10 cellular contexts compared by ENCODE assay signal in the genomic region with DNA sequence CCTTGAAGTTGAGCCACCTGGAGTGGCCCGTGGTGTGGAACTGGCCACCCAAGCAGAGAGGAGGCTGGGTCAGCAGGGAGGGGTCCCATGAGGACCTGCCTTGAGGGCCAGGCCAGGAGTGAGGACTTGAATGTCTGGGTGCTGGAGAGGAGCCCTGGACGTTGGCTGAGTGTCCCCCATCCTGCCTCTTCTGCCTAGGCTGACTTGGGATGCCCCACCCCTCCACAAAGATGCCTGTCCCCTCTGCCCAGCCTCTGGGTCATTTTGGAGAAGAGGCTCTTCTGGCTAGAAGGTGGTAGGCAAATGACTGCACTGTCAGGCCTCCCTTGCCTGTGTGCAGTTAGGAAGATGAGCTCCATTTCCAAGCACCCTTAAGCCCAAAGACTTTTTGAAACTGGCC. TPM values are rescaled to one million over a fixed set of nuclear protein-coding genes. Genes with fewer than 3 reads are reported as not detected.
DNase-seq lines count a peak whose midpoint lies in the region; ATAC-seq and TF ChIP-seq lines count a peak whose summit lies in the region.
"Had no signal": no experiment of that assay in that cellular context is flagged by ENCODE, and none has a peak within 500 bp of the region (broad histone marks: within the 10 kb centered on the region; RNA-seq: fewer than 3 reads in every experiment).

No MANE protein-coding gene starts in this region.

- H4K20me1 ChIP-seq in DOHH2 (ENCODE audit: control insufficient read depth, insufficient read depth, low read depth, low read length) = peaks cover 17% of the 10 kb centered on the region; the same call in 1 of the 2 replicates
- no peaks in the 10 kb centered on the region for H4K20me1 ChIP-seq in MM.1S (ENCODE audit: insufficient read depth, low read length)

- TF ChIP-seq CTCF in DOHH2 (IDR thresholded peaks at IDR 0.05; ENCODE audit: low read depth, low read length, poor library complexity, severe bottlenecking) (no peak), epithelial cell of proximal tubule (conservative IDR thresholded peaks at IDR 0.05; ENCODE audit: low read depth, low read length) (no peak), gastrocnemius medialis (IDR thresholded peaks at IDR 0.05 in 4 of 5, conservative IDR thresholded peaks at IDR 0.05 in 1 of 5) (no peak), MM.1S (IDR thresholded peaks at IDR 0.05; ENCODE audit: low read length) (no peak)

- in situ Hi-C loops in gastrocnemius medialis (cut with MboI; ENCODE audit: low sequenced_read_pairs in 4 of 4) = loop anchor here in 2 of 4 donors (25.0 kb wide), 1 partner anchor 159 kb away; the partner anchor contains the start of gene IQCN (in 2 of the 2)

- intact Hi-C loops in gastrocnemius medialis (cut with DNase I; ENCODE audit: low total_unique reads) = no loop called here

- TF ChIP-seq POLR2A in gastrocnemius medialis (IDR thresholded peaks at IDR 0.05) = no peak

- H3K4me2 ChIP-seq in DOHH2 (ENCODE audit: low read length) = peak overlapping the region; percentile 79
- no peak overlapping the region for H3K4me2 ChIP-seq in MM.1S (ENCODE audit: low read depth, low read length)

- H3K9me3 ChIP-seq in DOHH2 (ENCODE audit: control insufficient read depth, insufficient read depth, low read length) = no peaks in the 10 kb centered on the region
- no peaks in the 10 kb centered on the region for H3K9me3 ChIP-seq in SK-N-MC (ENCODE audit: low read depth, low read length)
- no peaks in the 10 kb centered on the region for H3K9me3 ChIP-seq in gastrocnemius medialis
- no peaks in the 10 kb centered on the region for H3K9me3 ChIP-seq in MM.1S (replicated peaks; ENCODE audit: insufficient read depth, low read length)

- peak overlapping the region; percentile 90 for H3K4me3 ChIP-seq in DOHH2 (ENCODE audit: low read length)
- peak overlapping the region; percentile 87 for H3K4me3 ChIP-seq in SK-N-MC
- H3K4me3 ChIP-seq in epithelial cell of proximal tubule (ENCODE audit: low read depth, low read length) = peak overlapping the region; percentile 75
- H3K4me3 ChIP-seq in gastrocnemius medialis = peak overlapping the region in 1 of 4 donors; percentile 62
- H3K4me3 ChIP-seq in MM.1S (ENCODE audit: low read length) = no peak overlapping the region

- H3K79me2 ChIP-seq in DOHH2 (ENCODE audit: control insufficient read depth, low read length) (peaks cover 65% of the 10 kb centered on the region), MM.1S (ENCODE audit: low read length) (no peaks in the 10 kb centered on the region)

- ATAC-seq in gastrocnemius medialis (no peak), GM21360 (IDR thresholded peaks at IDR 0.05; ENCODE audit: unreplicated experiment) (no peak)

- H3K4me1 ChIP-seq in DOHH2 (ENCODE audit: control insufficient read depth, low read length) (peaks cover 86% of the 10 kb centered on the region), gastrocnemius medialis (peaks cover 22 to 70% of the 10 kb centered on the region in 2 donors), MM.1S (ENCODE audit: low read length) (peaks cover 6% of the 10 kb centered on the region)

- H3K27ac ChIP-seq in DOHH2 (ENCODE audit: low read depth, low read length) = peak overlapping the region; percentile 87
- peak overlapping the region; percentile 46; the same call in 1 of the 2 replicates for H3K27ac ChIP-seq in SK-N-MC
- H3K27ac ChIP-seq in gastrocnemius medialis = peak overlapping the region; percentile 58 to 92 (median 84)
- no peak overlapping the region for H3K27ac ChIP-seq in MM.1S (ENCODE audit: low read length)

- H3K9me2 ChIP-seq in DOHH2 (replicated peaks; ENCODE audit: control insufficient read depth, low read length) (no peaks in the 10 kb centered on the region), MM.1S (replicated peaks; ENCODE audit: insufficient read depth, low read length) (no peaks in the 10 kb centered on the region)

- no peak overlapping the region for H2AFZ ChIP-seq in MM.1S (ENCODE audit: low read length)

- DNase-seq in SK-N-MC (ENCODE audit: low read depth, low spot score) (no peak), epithelial cell of proximal tubule (ENCODE audit: low read depth) (no peak), gastrocnemius medialis (no peak), NCI-H1417 treated with DMSO at 0.1 percent for 48 hours (lab: John Stamatoyannopoulos, UW) (no peak), MM.1S (no peak), NCI-H128 (lab: John Stamatoyannopoulos, UW; ENCODE audit: unreplicated experiment) (no peak)
- DNase-seq: stimulated activated CD4-positive, alpha-beta T cell treated with anti-CD3 and anti-CD28 coated beads, Interleukin-1b, Interleukin-23, amount 100 ng/mL, for 48 hours had no signal

- H3K36me3 ChIP-seq in DOHH2 (ENCODE audit: control insufficient read depth, low read length) (peaks cover 32% of the 10 kb centered on the region), SK-N-MC (ENCODE audit: insufficient read depth, low read length) (no peaks in the 10 kb centered on the region; the same call in 1 of the 2 replicates), gastrocnemius medialis (no peaks in the 10 kb centered on the region), MM.1S (replicated peaks; ENCODE audit: insufficient read depth, low read length) (no peaks in the 10 kb centered on the region)

- H3K9ac ChIP-seq in SK-N-MC (ENCODE audit: insufficient read length) = peak overlapping the region; percentile 92
- H3K9ac ChIP-seq in MM.1S (ENCODE audit: low read length) = no peak overlapping the region

- H3F3A ChIP-seq in DOHH2 (ENCODE audit: control insufficient read depth, insufficient read depth) = peaks cover 34% of the 10 kb centered on the region
- peaks cover 10% of the 10 kb centered on the region for H3F3A ChIP-seq in MM.1S (ENCODE audit: insufficient read depth, low read length)

- H3K27me3 ChIP-seq in DOHH2 (ENCODE audit: control insufficient read depth, low read length) = no peaks in the 10 kb centered on the region
- peaks cover 20 to 26% (median 21%) of the 10 kb centered on the region in 3 donors for H3K27me3 ChIP-seq in gastrocnemius medialis
- peaks cover 30% of the 10 kb centered on the region for H3K27me3 ChIP-seq in MM.1S (replicated peaks; ENCODE audit: insufficient read depth, low read length)

RNA-seq across cellular contexts. Expression of gene SSBP4, which starts 1.7 kb away (rescaled TPM):
- 119 and 171 TPM in 2 replicates for total RNA-seq in epithelial cell of proximal tubule
- total RNA-seq in gastrocnemius medialis = 10 to 100 TPM; 24.7 to 65.2 (median 44.1) TPM

RNA-seq across cellular contexts. Expression of gene ISYNA1, which starts 17.0 kb away (rescaled TPM):
- total RNA-seq in epithelial cell of proximal tubule (88.7 and 115 TPM in 2 replicates), gastrocnemius medialis (10 to 100 TPM in 1 of 4 donors, 1 to 10 TPM in 3; 5.1 to 29.1 (median 7.8) TPM)

RNA-seq across cellular contexts. Expression of gene LRRC25, which starts 23.5 kb away (rescaled TPM):
- total RNA-seq in epithelial cell of proximal tubule (0.06 TPM in 1 of 2 replicates, not detected in the other), gastrocnemius medialis (1 to 10 TPM in 3 of 4 donors, under 1 TPM in 1; 0.34 to 4.2 (median 2.3) TPM)
- total RNA-seq: NCI-H460 had no signal

RNA-seq across cellular contexts. Expression of gene GDF15, which starts 35.0 kb away (rescaled TPM):
- total RNA-seq in epithelial cell of proximal tubule (76.3 and 262 TPM in 2 replicates), gastrocnemius medialis (1 to 10 TPM in 2 of 4 donors, not detected in 2; 1.4 to 2.7 TPM)
